ENCODE assay signal across 24 cellular contexts in genomic region chr7:48259463-48260280, GRCh38.
"Had no signal": no experiment of that assay in that cellular context is flagged by ENCODE, and none has a peak within 500 bp of the region (broad histone marks: within the 10 kb centered on the region; RNA-seq: fewer than 3 reads in every experiment).

No MANE protein-coding gene starts in this region.

- H3K79me2 ChIP-seq: hepatocyte, parathyroid adenoma had no signal

- H3K4me2 ChIP-seq: hepatocyte had no signal

- H3K36me3 ChIP-seq: colonic mucosa, left ventricle myocardium inferior, lower lobe of right lung, right lobe of liver, spleen, tibial nerve had no signal

- DNase-seq: colonic mucosa; dermis blood vessel endothelial cell; foreskin keratinocyte; head of caudate nucleus; kidney; left cardiac atrium; left ventricle myocardium inferior; lower lobe of right lung; midbrain; naive B cell; occipital lobe; psoas muscle; retina; right lobe of liver; spleen; stimulated activated CD4-positive, alpha-beta T cell treated with anti-CD3 and anti-CD28 coated beads, Interleukin-15, amount 100 ng/mL, for 24 hours; stimulated activated CD4-positive, alpha-beta T cell treated with anti-CD3 and anti-CD28 coated beads, Interleukin-1b, Interleukin-23, amount 100 ng/mL, for 48 hours; stimulated activated CD4-positive, alpha-beta T cell treated with anti-CD3 and anti-CD28 coated beads, Interleukin-4, amount 100 ng/mL, for 4 hours; stimulated activated naive B cell treated with anti-CD40 and anti-IgM and Interleukin-4, amounts not matched to agents 10 μg/mL and 1 μg/mL and 100 μg/mL, for 72 hours; stimulated activated naive CD8-positive, alpha-beta T cell treated with anti-CD3 and anti-CD28 coated beads, Interleukin-15, amount 100 ng/mL, for 72 hours; testis had no signal

- H3K9ac ChIP-seq: parathyroid adenoma had no signal

- ATAC-seq: foreskin keratinocyte; left cardiac atrium; lower lobe of right lung; psoas muscle; right lobe of liver; stimulated activated naive B cell treated with anti-CD40 and anti-IgM and Interleukin-4, amounts not matched to agents 10 μg/mL and 1 μg/mL and 100 μg/mL, for 72 hours; stimulated activated naive CD8-positive, alpha-beta T cell treated with anti-CD3 and anti-CD28 coated beads, Interleukin-15, amount 100 ng/mL, for 72 hours had no signal

- H2AFZ ChIP-seq: hepatocyte, parathyroid adenoma had no signal

- H3K4me1 ChIP-seq: colonic mucosa, foreskin keratinocyte, left ventricle myocardium inferior, lower lobe of right lung, parathyroid adenoma, psoas muscle, right lobe of liver, spleen, testis, tibial nerve had no signal

- H3K27me3 ChIP-seq: colonic mucosa, hepatocyte, right lobe of liver, spleen, testis, tibial nerve had no signal

- H3K4me3 ChIP-seq: colonic mucosa, hepatocyte, left ventricle myocardium inferior, lower lobe of right lung, psoas muscle, right lobe of liver, spleen, testis, tibial nerve had no signal

- H3K9me3 ChIP-seq: colonic mucosa, lower lobe of right lung, psoas muscle, right lobe of liver, spleen, testis had no signal

- H3K27ac ChIP-seq: colonic mucosa, foreskin keratinocyte, hepatocyte, left ventricle myocardium inferior, lower lobe of right lung, parathyroid adenoma, psoas muscle, right lobe of liver, spleen, testis, tibial nerve had no signal
